In genomic region chr1:51410568-51411460, GRCh38 we compare ENCODE assay signal across 18 cellular contexts.
DNase-seq lines count a peak whose midpoint lies in the region; ATAC-seq, FAIRE-seq and TF ChIP-seq lines count a peak whose summit lies in the region.
"Had no signal": no experiment of that assay in that cellular context is flagged by ENCODE, and none has a peak within 500 bp of the region (broad histone marks: within the 10 kb centered on the region; RNA-seq: fewer than 3 reads in every experiment).

No MANE protein-coding gene starts in this region.

- 0 out of 4 replicates have a peak, but pooled peaks of 1 of the 2 experiments have one; percentile 24 for TF ChIP-seq EP300 in SK-N-SH (IDR thresholded peaks at IDR 0.05; ENCODE audit: borderline replicate concordance in 1 of 2, low read depth in 1 of 2, low read length in 1 of 2)

- no peaks in the 10 kb centered on the region for H4K20me1 ChIP-seq in SK-N-SH (ENCODE audit: insufficient read depth)

- CTCF ChIA-PET in SK-N-SH (lab: Yijun Ruan, JAX), result no interaction called here

- no peaks in the 10 kb centered on the region for H3K9me2 ChIP-seq in SK-N-SH

- ATAC-seq in GM18502 (IDR thresholded peaks at IDR 0.05; ENCODE audit: poor library complexity, unreplicated experiment), result peak; percentile 52
- no peak for ATAC-seq in HG03457 (IDR thresholded peaks at IDR 0.05; ENCODE audit: unreplicated experiment)
- ATAC-seq in HG03175 (IDR thresholded peaks at IDR 0.05; ENCODE audit: unreplicated experiment), result no peak
- no peak for ATAC-seq in lower lobe of right lung
- no peak for ATAC-seq in HG03095 (IDR thresholded peaks at IDR 0.05; ENCODE audit: unreplicated experiment)
- ATAC-seq: activated T-cell treated with anti-CD3 and anti-CD28 coated beads, Interleukin-2, amount 50 U/mL, for 72 hours had no signal

- peaks cover 35% of the 10 kb centered on the region for H3F3A ChIP-seq in SK-N-SH (replicated peaks; ENCODE audit: insufficient read depth)

- POLR2A ChIA-PET in SK-N-SH (lab: Yijun Ruan, JAX), result no interaction called here

- peak; percentile 23 for DNase-seq in AG10803 (ENCODE audit: low read depth)
- no peak for DNase-seq in SK-N-SH
- no peak for DNase-seq in lower lobe of right lung
- DNase-seq: activated CD4-positive, alpha-beta T cell treated with anti-CD3 and anti-CD28 coated beads, Interleukin-2, amount 10 ng/mL, durations not matched to agents 7 days and 5 days; activated T-cell treated with anti-CD3 and anti-CD28 coated beads, Interleukin-2, amount 50 U/mL, for 72 hours; aorta; BE2C; DND-41; effector CD8-positive, alpha-beta T cell; islet precursor cell; NCI-H1092; NCI-H345; T-helper 2 cell had no signal

- peaks cover 0 to 15% of the 10 kb centered on the region in 2 experiments; a peak in 2 of 4 replicates for H3K4me1 ChIP-seq in SK-N-SH (ENCODE audit: control insufficient read depth in 1 of 2, insufficient read depth in 2 of 2, low read depth in 1 of 2, low read length in 1 of 2)
- H3K4me1 ChIP-seq in lower lobe of right lung, result no peaks in the 10 kb centered on the region
- H3K4me1 ChIP-seq: BE2C had no signal

- H3K9ac ChIP-seq in SK-N-SH, result peak overlapping the region; percentile 32; the same call in 1 of the 2 replicates

- H3K27ac ChIP-seq in SK-N-SH (ENCODE audit: low read depth in 2 of 2, low read length in 1 of 2) (peak overlapping the region; percentile 36 to 84; a peak in 3 of 4 replicates), lower lobe of right lung (no peak overlapping the region)

- peak overlapping the region; percentile 42 for H3K4me2 ChIP-seq in SK-N-SH

- H3K4me3 ChIP-seq in AG10803 (ENCODE audit: low read length), result no peak overlapping the region
- H3K4me3 ChIP-seq in SK-N-SH (ENCODE audit: low read depth in 2 of 2, low read length in 1 of 2), result no peak overlapping the region
- no peak overlapping the region for H3K4me3 ChIP-seq in lower lobe of right lung

- H3K9me3 ChIP-seq in SK-N-SH (no peaks in the 10 kb centered on the region), lower lobe of right lung (no peaks in the 10 kb centered on the region)
- H3K9me3 ChIP-seq: BE2C had no signal

- intact Hi-C loops in lower lobe of right lung (cut with DNase I), result no loop called here

- WGBS in SK-N-SH (ENCODE audit: low lambda C conversion rate), result 75% methylated on average over 5 of the region's 5 CpGs

- peak; percentile 56 for FAIRE-seq in islet of Langerhans (lab: Jason Lieb, UNC)

- no peaks in the 10 kb centered on the region for H3K27me3 ChIP-seq in SK-N-SH (ENCODE audit: insufficient read depth)
- no peaks in the 10 kb centered on the region for H3K27me3 ChIP-seq in lower lobe of right lung (ENCODE audit: low read depth)
- H3K27me3 ChIP-seq: BE2C had no signal

- no peak for TF ChIP-seq RAD21 in SK-N-SH (IDR thresholded peaks at IDR 0.05; ENCODE audit: low read length)

- peaks cover 23 to 52% of the 10 kb centered on the region in 2 experiments for H3K36me3 ChIP-seq in SK-N-SH (replicated peaks in 1 of 2; ENCODE audit: control insufficient read depth in 1 of 2, insufficient read depth in 2 of 2, low read length in 1 of 2)
- H3K36me3 ChIP-seq in lower lobe of right lung, result peaks cover 39% of the 10 kb centered on the region
- H3K36me3 ChIP-seq: BE2C had no signal

- H2AFZ ChIP-seq in SK-N-SH (ENCODE audit: low read depth), result no peak overlapping the region; the same call in 1 of the 2 replicates

- peaks cover 2% of the 10 kb centered on the region; the same call in 1 of the 2 replicates for H3K79me2 ChIP-seq in SK-N-SH (ENCODE audit: insufficient read depth)

- TF ChIP-seq CTCF in AG10803 (conservative IDR thresholded peaks at IDR 0.05; ENCODE audit: low read length), result no peak
- no peak for TF ChIP-seq CTCF in SK-N-SH (IDR thresholded peaks at IDR 0.05)
- TF ChIP-seq CTCF in lower lobe of right lung (IDR thresholded peaks at IDR 0.05), result no peak

TF ChIP-seq in SK-N-SH, 30 proteins besides CTCF, POLR2A, EP300 and RAD21:
- TF ChIP-seq RXRA (IDR thresholded peaks at IDR 0.05; ENCODE audit: borderline replicate concordance, low read depth) (no peak), MAX (IDR thresholded peaks at IDR 0.05; ENCODE audit: low read depth) (peak; percentile 27; the same call in 1 of the 2 replicates), MEF2A (IDR thresholded peaks at IDR 0.05; ENCODE audit: borderline replicate concordance, low read depth) (peak; percentile 58; the same call in 1 of the 2 replicates), FOXJ3 (CRISPR knock-in tag; IDR thresholded peaks at IDR 0.05) (no peak), NFIC (IDR thresholded peaks at IDR 0.05; ENCODE audit: borderline replicate concordance) (no peak), PBX3 (IDR thresholded peaks at IDR 0.05) (no peak), GATA2 (CRISPR knock-in tag; IDR thresholded peaks at IDR 0.05) (no peak), TCF12 (IDR thresholded peaks at IDR 0.05) (peak; percentile 30; the same call in 1 of the 2 replicates), FOSL2 (IDR thresholded peaks at IDR 0.05; ENCODE audit: borderline replicate concordance, low read depth) (0 out of 2 replicates have a peak, but pooled peaks have one; percentile 1), TEAD4 (IDR thresholded peaks at IDR 0.05; ENCODE audit: borderline replicate concordance, insufficient read depth) (0 out of 2 replicates have a peak, but pooled peaks have one; percentile 7), JUND (IDR thresholded peaks at IDR 0.05) (peak; percentile 9; the same call in 1 of the 2 replicates), SMC3 (IDR thresholded peaks at IDR 0.05; ENCODE audit: low read depth, low read length) (no peak)
